8 cellular contexts compared by ENCODE assay signal in genomic region chr18:21703241-21703820, GRCh38. TPM values are rescaled to one million over a fixed set of nuclear protein-coding genes. Genes with fewer than 3 reads are reported as not detected.
A peak's percentile ranks its signal among the peaks of the same experiment; 100 is the strongest.
DNase-seq lines count a peak whose midpoint lies in the region; ATAC-seq and TF ChIP-seq lines count a peak whose summit lies in the region.

No MANE protein-coding gene starts in this region.

- ATAC-seq in left cardiac atrium = no peak
- ATAC-seq in GM21786 (IDR thresholded peaks at IDR 0.05; ENCODE audit: unreplicated experiment) = no peak
- no peak for ATAC-seq in GM18873 (IDR thresholded peaks at IDR 0.05; ENCODE audit: low FRiP score, unreplicated experiment)

- H3K4me3 ChIP-seq in left ventricle myocardium inferior = peak overlapping the region; percentile 90
- peak overlapping the region; percentile 84 for H3K4me3 ChIP-seq in iPS-20b (ENCODE audit: low read length)

- H3K9me3 ChIP-seq in left ventricle myocardium inferior (replicated peaks) (no peaks in the 10 kb centered on the region), iPS-20b (ENCODE audit: insufficient read depth, low read depth, low read length) (no peaks in the 10 kb centered on the region)

- peaks cover 21% of the 10 kb centered on the region for H3K4me1 Mint-ChIP-seq in activated naive CD4-positive, alpha-beta T cell treated with anti-CD3 and anti-CD28 coated beads, Interleukin-2, amount 50 U/mL, for 24 hours

- no peaks in the 10 kb centered on the region for H3K27me3 Mint-ChIP-seq in activated naive CD4-positive, alpha-beta T cell treated with anti-CD3 and anti-CD28 coated beads, Interleukin-2, amount 50 U/mL, for 24 hours

- TF ChIP-seq CTCF in left ventricle myocardium inferior (IDR thresholded peaks at IDR 0.05; ENCODE audit: borderline replicate concordance) = no peak

- no peaks in the 10 kb centered on the region for H3K9me3 Mint-ChIP-seq in activated naive CD4-positive, alpha-beta T cell treated with anti-CD3 and anti-CD28 coated beads, Interleukin-2, amount 50 U/mL, for 24 hours

- H3K4me1 ChIP-seq in left ventricle myocardium inferior (peaks cover 31% of the 10 kb centered on the region), iPS-20b (ENCODE audit: insufficient read depth, low read length) (peaks cover 8% of the 10 kb centered on the region; the same call in 1 of the 2 replicates)

- H3K36me3 ChIP-seq in left ventricle myocardium inferior (peaks cover 18% of the 10 kb centered on the region), iPS-20b (ENCODE audit: insufficient read depth, low read depth, low read length) (peaks cover 21% of the 10 kb centered on the region)

- peaks cover 2% of the 10 kb centered on the region for H3K36me3 Mint-ChIP-seq in activated naive CD4-positive, alpha-beta T cell treated with anti-CD3 and anti-CD28 coated beads, Interleukin-2, amount 50 U/mL, for 24 hours

- no peak for DNase-seq in left ventricle myocardium inferior
- no peak for DNase-seq in left cardiac atrium
- DNase-seq in NCI-H146 (lab: John Stamatoyannopoulos, UW) = peak; percentile 63
- peak; percentile 23 to 32 for DNase-seq in stimulated activated CD4-positive, alpha-beta T cell treated with anti-CD3 and anti-CD28 coated beads, Interleukin-2, amount 100 ng/mL, for 24 hours

- H3K9ac ChIP-seq in iPS-20b (ENCODE audit: low read depth, low read length) = peak overlapping the region; percentile 83

- intact Hi-C loops in left ventricle myocardium inferior (cut with micrococcal nuclease) (no loop called here), left cardiac atrium (cut with DNase I) (loop anchor here in 1 of 2 donors (10.0 kb wide), 1 partner anchor 99 kb away; the partner anchor contains the start of gene ESCO1)

- H3K4me3 Mint-ChIP-seq in activated naive CD4-positive, alpha-beta T cell treated with anti-CD3 and anti-CD28 coated beads, Interleukin-2, amount 50 U/mL, for 24 hours = peak overlapping the region; percentile 93

- no peaks in the 10 kb centered on the region for H3K27me3 ChIP-seq in left ventricle myocardium inferior (ENCODE audit: low read depth)
- peaks cover 15% of the 10 kb centered on the region; the same call in 1 of the 2 replicates for H3K27me3 ChIP-seq in iPS-20b (ENCODE audit: insufficient read depth, low read length)

- H3K27ac Mint-ChIP-seq in activated naive CD4-positive, alpha-beta T cell treated with anti-CD3 and anti-CD28 coated beads, Interleukin-2, amount 50 U/mL, for 24 hours = peak overlapping the region; percentile 86

- peak overlapping the region; percentile 96 for H3K27ac ChIP-seq in left ventricle myocardium inferior (replicated peaks)
- H3K27ac ChIP-seq in iPS-20b (ENCODE audit: low read length) = no peak overlapping the region

RNA-seq across cellular contexts. Expression of gene ABHD3, which starts 1.2 kb away (rescaled TPM):
- total RNA-seq in left ventricle myocardium inferior = 3.7 TPM
- total RNA-seq in left cardiac atrium = 1 to 10 TPM; 6.6 to 8.7 TPM

RNA-seq across cellular contexts. Expression of gene MIB1, which starts 37.3 kb away (rescaled TPM):
- total RNA-seq in left ventricle myocardium inferior (19.5 TPM), left cardiac atrium (10 to 100 TPM; 21.0 to 26.6 TPM)

Comparison
In these comparisons a context has a peak if more than half of its experiments do, and no peak if none do; other contexts are left out.
1. DNase-seq: peak in NCI-H146 (single experiment) and stimulated activated CD4-positive, alpha-beta T cell treated with anti-CD3 and anti-CD28 coated beads, Interleukin-2, amount 100 ng/mL, for 24 hours (2 of 2); none in left ventricle myocardium inferior (single experiment) and left cardiac atrium (single experiment).